Comparison of ENCODE assay signal across 23 cellular contexts in the genomic region with DNA sequence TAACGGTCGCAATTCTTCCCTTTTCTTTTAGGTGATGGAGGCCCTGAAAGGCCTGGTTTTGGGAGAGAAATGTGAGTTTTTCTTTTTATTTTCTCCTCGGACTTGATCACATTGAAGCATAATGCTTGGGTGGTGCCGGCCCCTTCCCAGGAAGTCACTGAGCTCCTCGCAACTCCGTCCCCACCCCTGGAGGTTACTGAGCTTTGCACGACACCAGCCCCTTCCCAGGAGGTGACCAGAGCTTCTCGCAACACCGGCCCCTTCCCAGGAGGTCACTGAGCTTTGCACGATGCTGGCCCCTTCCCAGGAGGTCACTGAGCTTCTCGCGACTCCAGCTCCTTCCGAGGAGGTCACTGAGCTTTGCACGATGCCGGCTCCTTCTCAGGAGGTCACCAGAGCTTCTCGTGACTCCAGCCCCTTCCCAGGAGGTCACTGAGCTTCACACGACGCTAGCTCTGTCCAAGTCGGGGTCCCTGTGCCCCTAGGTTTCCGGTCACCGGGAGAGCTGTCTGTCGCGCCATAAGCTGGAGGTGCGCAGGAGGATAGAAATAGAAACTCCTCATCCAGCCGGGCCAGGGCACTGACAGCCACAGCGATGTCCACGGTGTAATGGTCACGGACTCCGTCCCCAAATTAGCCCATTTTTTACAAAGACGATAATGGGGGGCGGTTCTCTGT.
"Had no signal": no experiment of that assay in that cellular context is flagged by ENCODE, and none has a peak within 500 bp of the region (broad histone marks: within the 10 kb centered on the region; RNA-seq: fewer than 3 reads in every experiment).

No MANE protein-coding gene starts in this region.

- H3K27me3 Mint-ChIP-seq: activated CD4-positive, alpha-beta T cell treated with anti-CD3 and anti-CD28 coated beads, Interleukin-2, amount 10 ng/mL, durations not matched to agents 7 days and 5 days; activated naive CD8-positive, alpha-beta T cell treated with anti-CD3 and anti-CD28 coated beads, Interleukin-2, amount 10 ng/mL, durations not matched to agents 7 days and 5 days had no signal

- H3K9me3 Mint-ChIP-seq: activated CD4-positive, alpha-beta memory T cell treated with anti-CD3 and anti-CD28 coated beads for 36 hours; activated CD4-positive, alpha-beta T cell treated with anti-CD3 and anti-CD28 coated beads, Interleukin-2, amount 10 ng/mL, durations not matched to agents 7 days and 5 days; activated T-cell treated with anti-CD3 and anti-CD28 coated beads, Interleukin-2, amount 50 U/mL, for 72 hours; IgD-negative memory B cell; T-cell had no signal

- H3K27ac Mint-ChIP-seq: activated CD4-positive, alpha-beta memory T cell treated with anti-CD3 and anti-CD28 coated beads for 36 hours; activated CD4-positive, alpha-beta T cell treated with anti-CD3 and anti-CD28 coated beads, Interleukin-2, amount 10 ng/mL, durations not matched to agents 7 days and 5 days; activated naive CD8-positive, alpha-beta T cell treated with anti-CD3 and anti-CD28 coated beads, Interleukin-2, amount 10 ng/mL, durations not matched to agents 7 days and 5 days; activated T-cell treated with anti-CD3 and anti-CD28 coated beads, Interleukin-2, amount 50 U/mL, for 72 hours; IgD-negative memory B cell; T-cell had no signal

- H3K4me1 ChIP-seq: adrenal gland had no signal

- H3K36me3 Mint-ChIP-seq: activated CD4-positive, alpha-beta memory T cell treated with anti-CD3 and anti-CD28 coated beads for 36 hours; activated naive CD8-positive, alpha-beta T cell treated with anti-CD3 and anti-CD28 coated beads, Interleukin-2, amount 10 ng/mL, durations not matched to agents 7 days and 5 days; IgD-negative memory B cell; T-cell had no signal

- H3K4me3 Mint-ChIP-seq: activated CD4-positive, alpha-beta memory T cell treated with anti-CD3 and anti-CD28 coated beads for 36 hours; activated CD4-positive, alpha-beta T cell treated with anti-CD3 and anti-CD28 coated beads, Interleukin-2, amount 10 ng/mL, durations not matched to agents 7 days and 5 days; activated naive CD8-positive, alpha-beta T cell treated with anti-CD3 and anti-CD28 coated beads, Interleukin-2, amount 10 ng/mL, durations not matched to agents 7 days and 5 days; activated T-cell treated with anti-CD3 and anti-CD28 coated beads, Interleukin-2, amount 50 U/mL, for 72 hours; IgD-negative memory B cell; T-cell had no signal

- H3K36me3 ChIP-seq: adrenal gland had no signal

- H3K9me3 ChIP-seq: adrenal gland had no signal

- H3K4me3 ChIP-seq: adrenal gland, SK-N-MC had no signal

- DNase-seq: activated CD4-positive, alpha-beta memory T cell treated with anti-CD3 and anti-CD28 coated beads for 36 hours; activated CD4-positive, alpha-beta T cell treated with anti-CD3 and anti-CD28 coated beads, Interleukin-2, amount 10 ng/mL, durations not matched to agents 7 days and 5 days; activated CD4-positive, CD25-positive, alpha-beta regulatory T cell; activated CD8-positive, alpha-beta memory T cell treated with anti-CD3 and anti-CD28 coated beads for 24 hours; activated naive CD4-positive, alpha-beta T cell treated with anti-CD3 and anti-CD28 coated beads, Interleukin-2, amount 50 U/mL, for 16 hours; activated naive CD8-positive, alpha-beta T cell treated with anti-CD3 and anti-CD28 coated beads, Interleukin-2, amount 10 ng/mL, durations not matched to agents 7 days and 5 days; activated T-cell treated with anti-CD3 and anti-CD28 coated beads, Interleukin-2, amount 50 U/mL, for 72 hours; adrenal gland; anterior cingulate cortex; KG1; NCI-H1092; NCI-H1417; NCI-H1930; NCI-H2171; NCI-H226; NCI-H526; NCI-H82; T-cell; T-helper 2 cell; T1000 had no signal

- ATAC-seq: activated T-cell treated with anti-CD3 and anti-CD28 coated beads, Interleukin-2, amount 50 U/mL, for 72 hours; T-cell had no signal

- H3K4me1 Mint-ChIP-seq: activated CD4-positive, alpha-beta T cell treated with anti-CD3 and anti-CD28 coated beads, Interleukin-2, amount 10 ng/mL, durations not matched to agents 7 days and 5 days; activated naive CD8-positive, alpha-beta T cell treated with anti-CD3 and anti-CD28 coated beads, Interleukin-2, amount 10 ng/mL, durations not matched to agents 7 days and 5 days; IgD-negative memory B cell; T-cell had no signal

- H3K27me3 ChIP-seq: adrenal gland had no signal

- H3K27ac ChIP-seq: adrenal gland, SK-N-MC, VCaP had no signal
